Comparison of ENCODE assay signal across 27 cellular contexts in genomic region chr5:68762201-68762600, GRCh38.
"Had no signal": no experiment of that assay in that cellular context is flagged by ENCODE, and none has a peak within 500 bp of the region (broad histone marks: within the 10 kb centered on the region; RNA-seq: fewer than 3 reads in every experiment).

No MANE protein-coding gene starts in this region.

- H3K27ac ChIP-seq: ascending aorta, body of pancreas, cardiac muscle cell, SK-N-MC, VCaP had no signal

- H3K9me3 Mint-ChIP-seq: activated CD4-positive, alpha-beta memory T cell treated with anti-CD3 and anti-CD28 coated beads for 36 hours; activated CD4-positive, alpha-beta T cell treated with anti-CD3 and anti-CD28 coated beads, Interleukin-2, amount 10 ng/mL, durations not matched to agents 7 days and 5 days; activated naive CD4-positive, alpha-beta T cell treated with anti-CD3 and anti-CD28 coated beads, Interleukin-2, amount 50 U/mL, for 72 hours; activated naive CD8-positive, alpha-beta T cell treated with anti-CD3 and anti-CD28 coated beads, Interleukin-2, amount 50 U/mL, for 24 hours; activated T-cell treated with anti-CD3 and anti-CD28 coated beads, Interleukin-2, amount 50 U/mL, for 4 hours; T-cell had no signal

- H3K27ac Mint-ChIP-seq: activated CD4-positive, alpha-beta memory T cell treated with anti-CD3 and anti-CD28 coated beads for 36 hours; activated CD4-positive, alpha-beta T cell treated with anti-CD3 and anti-CD28 coated beads, Interleukin-2, amount 10 ng/mL, durations not matched to agents 7 days and 5 days; activated naive CD4-positive, alpha-beta T cell treated with anti-CD3 and anti-CD28 coated beads, Interleukin-2, amount 50 U/mL, for 72 hours; activated naive CD8-positive, alpha-beta T cell treated with anti-CD3 and anti-CD28 coated beads, Interleukin-2, amount 50 U/mL, for 24 hours; T-cell had no signal

- H3K27me3 ChIP-seq: ascending aorta, body of pancreas, cardiac muscle cell had no signal

- H3K4me3 ChIP-seq: ascending aorta, body of pancreas, cardiac muscle cell, SK-N-MC had no signal

- H3K4me1 Mint-ChIP-seq: activated CD4-positive, alpha-beta T cell treated with anti-CD3 and anti-CD28 coated beads, Interleukin-2, amount 10 ng/mL, durations not matched to agents 7 days and 5 days; activated naive CD8-positive, alpha-beta T cell treated with anti-CD3 and anti-CD28 coated beads, Interleukin-2, amount 50 U/mL, for 24 hours; T-cell had no signal

- ATAC-seq: activated naive CD4-positive, alpha-beta T cell treated with anti-CD3 and anti-CD28 coated beads, Interleukin-2, amount 50 U/mL, for 72 hours; activated naive CD8-positive, alpha-beta T cell treated with anti-CD3 and anti-CD28 coated beads, Interleukin-2, amount 50 U/mL, for 24 hours; activated T-cell treated with anti-CD3 and anti-CD28 coated beads, Interleukin-2, amount 50 U/mL, for 4 hours; body of pancreas; Right ventricle myocardium inferior; T-cell had no signal

- H3K4me1 ChIP-seq: ascending aorta, body of pancreas had no signal

- H3K36me3 Mint-ChIP-seq: activated CD4-positive, alpha-beta memory T cell treated with anti-CD3 and anti-CD28 coated beads for 36 hours; activated naive CD4-positive, alpha-beta T cell treated with anti-CD3 and anti-CD28 coated beads, Interleukin-2, amount 50 U/mL, for 72 hours; T-cell had no signal

- DNase-seq: activated CD4-positive, alpha-beta memory T cell treated with anti-CD3 and anti-CD28 coated beads for 36 hours; activated CD4-positive, alpha-beta T cell treated with anti-CD3 and anti-CD28 coated beads, Interleukin-2, amount 10 ng/mL, durations not matched to agents 7 days and 5 days; activated CD4-positive, CD25-positive, alpha-beta regulatory T cell; activated CD8-positive, alpha-beta memory T cell treated with anti-CD3 and anti-CD28 coated beads for 24 hours; activated effector memory CD4-positive, alpha-beta T cell treated with anti-CD3 and anti-CD28 coated beads, Interleukin-2, amount 50 U/mL, for 16 hours; activated naive CD4-positive, alpha-beta T cell treated with Interleukin-2 at 50 U/mL for 16 hours; activated naive CD8-positive, alpha-beta T cell treated with anti-CD3 and anti-CD28 coated beads, Interleukin-2, amount 50 U/mL, for 24 hours; activated T-cell treated with anti-CD3 and anti-CD28 coated beads, Interleukin-2, amount 50 U/mL, for 4 hours; amniotic stem cell; body of pancreas; Kasumi-1; KBM-7; NCI-H1092; NCI-H1417; NCI-H187; NCI-H2081 treated with DMSO at 0.1 percent for 48 hours; NCI-H446; NCI-H524; RPMI8226; T-cell; T-helper 2 cell had no signal

- H3K27me3 Mint-ChIP-seq: activated CD4-positive, alpha-beta memory T cell treated with anti-CD3 and anti-CD28 coated beads for 36 hours; activated naive CD8-positive, alpha-beta T cell treated with anti-CD3 and anti-CD28 coated beads, Interleukin-2, amount 50 U/mL, for 24 hours; T-cell had no signal

- H3K9me3 ChIP-seq: ascending aorta, body of pancreas had no signal

- H3K36me3 ChIP-seq: ascending aorta, cardiac muscle cell had no signal

- H3K4me3 Mint-ChIP-seq: activated CD4-positive, alpha-beta memory T cell treated with anti-CD3 and anti-CD28 coated beads for 36 hours; activated CD4-positive, alpha-beta T cell treated with anti-CD3 and anti-CD28 coated beads, Interleukin-2, amount 10 ng/mL, durations not matched to agents 7 days and 5 days; activated naive CD8-positive, alpha-beta T cell treated with anti-CD3 and anti-CD28 coated beads, Interleukin-2, amount 50 U/mL, for 24 hours; activated T-cell treated with anti-CD3 and anti-CD28 coated beads, Interleukin-2, amount 50 U/mL, for 4 hours; T-cell had no signal
